Comparison of ENCODE assay signal across 12 cellular contexts in genomic region chr5:178941361-178941760, GRCh38. TPM values are rescaled to one million over a fixed set of nuclear protein-coding genes. Genes with fewer than 3 reads are reported as not detected.
DNase-seq lines count a peak whose midpoint lies in the region; ATAC-seq, FAIRE-seq and TF ChIP-seq lines count a peak whose summit lies in the region.
"Had no signal": no experiment of that assay in that cellular context is flagged by ENCODE, and none has a peak within 500 bp of the region (broad histone marks: within the 10 kb centered on the region; RNA-seq: fewer than 3 reads in every experiment).

No MANE protein-coding gene starts in this region.

- peaks cover 37% of the 10 kb centered on the region for H3K9me3 ChIP-seq in iPS-18c (ENCODE audit: control insufficient read depth, insufficient read depth, low read length)

- ATAC-seq in sciatic nerve, result peak; percentile 14
- ATAC-seq in HG02571 (IDR thresholded peaks at IDR 0.05; ENCODE audit: unreplicated experiment), result no peak

- H3K4me3 ChIP-seq in iPS-18c (ENCODE audit: insufficient read depth, low read depth, low read length), result peak overlapping the region; percentile 59
- H3K4me3 ChIP-seq: smooth muscle cell had no signal

- FAIRE-seq in D721Med (lab: Jason Lieb, UNC), result no peak

- TF ChIP-seq CTCF in D721Med (IDR thresholded peaks at IDR 0.05; ENCODE audit: insufficient read depth, missing control alignments), result no peak

- intact Hi-C loops in sciatic nerve (cut with DNase I), result no loop called here

- DNase-seq in D721Med (ENCODE audit: insufficient read length, low spot score) (peak; percentile 44), cerebellar cortex (ENCODE audit: low spot score) (peak; percentile 25), sciatic nerve (ENCODE audit: low spot score) (peak; percentile 57), foreskin melanocyte (no peak), NCI-H2081 (lab: John Stamatoyannopoulos, UW) (no peak), hepatic stellate cell (ENCODE audit: low spot score) (no peak)
- DNase-seq: activated naive CD4-positive, alpha-beta T cell; KG1; stimulated activated naive CD4-positive, alpha-beta T cell had no signal

RNA-seq across cellular contexts. Expression of gene ZNF454, which starts 0.4 kb away (rescaled TPM):
- total RNA-seq in sciatic nerve, result 4.7 TPM
- total RNA-seq: smooth muscle cell had no signal

RNA-seq across cellular contexts. Expression of gene ZFP2, which starts 45.6 kb away (rescaled TPM):
- 4.8 TPM for total RNA-seq in sciatic nerve

RNA-seq across cellular contexts. Expression of gene GRM6, which starts 53.8 kb away (rescaled TPM):
- not detected for total RNA-seq in sciatic nerve
- total RNA-seq: smooth muscle cell had no signal

Comparison
In these comparisons a context has a peak if more than half of its experiments do, and no peak if none do; other contexts are left out.
1. DNase-seq: peak in D721Med (single experiment), cerebellar cortex (single experiment) and sciatic nerve (single experiment); none in foreskin melanocyte (single experiment), NCI-H2081 (0 of 2) and hepatic stellate cell (single experiment).